22 cellular contexts compared by ENCODE assay signal in genomic region chr18:43663159-43663558, GRCh38.
DNase-seq lines count a peak whose midpoint lies in the region; ATAC-seq, FAIRE-seq and TF ChIP-seq lines count a peak whose summit lies in the region.
"Had no signal": no experiment of that assay in that cellular context is flagged by ENCODE, and none has a peak within 500 bp of the region (broad histone marks: within the 10 kb centered on the region; RNA-seq: fewer than 3 reads in every experiment).

No MANE protein-coding gene starts in this region.

- H3K4me1 Mint-ChIP-seq in WTC11, result peaks cover 9% of the 10 kb centered on the region
- H3K4me1 Mint-ChIP-seq: IgD-negative memory B cell had no signal

- TF ChIP-seq CTCF in WTC11 (IDR thresholded peaks at IDR 0.05) (no peak), pancreas (IDR thresholded peaks at IDR 0.05) (no peak), mucosa of descending colon (IDR thresholded peaks at IDR 0.05) (no peak)

- H3K4me3 Mint-ChIP-seq in WTC11, result no peak overlapping the region
- H3K4me3 Mint-ChIP-seq: CD4-positive, alpha-beta T cell; IgD-negative memory B cell had no signal

- CTCF ChIA-PET in WTC11 (lab: Charles Lee), result no interaction called here

- DNase-seq in WTC11 (ENCODE audit: low spot score) (no peak), frontal cortex (ENCODE audit: low spot score in 2 of 2) (no peak), pancreas (no peak), mucosa of descending colon (no peak), ACHN (no peak)
- DNase-seq: AML-193; CD4-positive, alpha-beta T cell; MM.1S; NCI-H1694; NCI-H2029 treated with DMSO at 0.1 percent for 48 hours; NCI-H2227 treated with DMSO at 0.1 percent for 48 hours; SHP77 had no signal

- peak; percentile 67 for FAIRE-seq in G401.6 (lab: Jason Lieb, UNC)
- FAIRE-seq in frontal cortex (lab: Jason Lieb, UNC), result peak; percentile 59
- FAIRE-seq in pancreas (lab: Jason Lieb, UNC), result peak; percentile 75
- FAIRE-seq: D721Med had no signal

- H3K27me3 Mint-ChIP-seq in WTC11 (ENCODE audit: low read depth), result no peaks in the 10 kb centered on the region
- H3K27me3 Mint-ChIP-seq: CD4-positive, alpha-beta T cell; IgD-negative memory B cell had no signal

- H3K27me3 ChIP-seq in pancreas, result no peaks in the 10 kb centered on the region
- H3K27me3 ChIP-seq: BLaER1 treated with 17β-estradiol and CSF1 and Interleukin-3, amounts not matched to agents 10 nM and 100 nM had no signal

- no peaks in the 10 kb centered on the region for H3K9me3 ChIP-seq in pancreas
- H3K9me3 ChIP-seq in mucosa of descending colon, result no peaks in the 10 kb centered on the region
- H3K9me3 ChIP-seq: BLaER1 treated with 17β-estradiol and CSF1 and Interleukin-3, amounts not matched to agents 10 nM and 100 nM had no signal

- H3K36me3 ChIP-seq in pancreas, result no peaks in the 10 kb centered on the region
- H3K36me3 ChIP-seq in mucosa of descending colon (ENCODE audit: low read depth), result no peaks in the 10 kb centered on the region
- H3K36me3 ChIP-seq: BLaER1 treated with 17β-estradiol and CSF1 and Interleukin-3, amounts not matched to agents 10 nM and 100 nM had no signal

- H3K9me3 Mint-ChIP-seq in WTC11, result no peaks in the 10 kb centered on the region
- H3K9me3 Mint-ChIP-seq: IgD-negative memory B cell had no signal

- H3K4me1 ChIP-seq in pancreas, result no peaks in the 10 kb centered on the region
- no peaks in the 10 kb centered on the region for H3K4me1 ChIP-seq in mucosa of descending colon (ENCODE audit: low read depth)
- H3K4me1 ChIP-seq: BLaER1 treated with 17β-estradiol and CSF1 and Interleukin-3, amounts not matched to agents 10 nM and 100 nM had no signal

- H3K27ac ChIP-seq in pancreas, result no peak overlapping the region
- H3K27ac ChIP-seq: BLaER1 treated with 17β-estradiol and CSF1 and Interleukin-3, amounts not matched to agents 10 nM and 100 nM; KMS-11; RWPE1 had no signal

- H3K27ac Mint-ChIP-seq in WTC11, result no peak overlapping the region
- H3K27ac Mint-ChIP-seq: CD4-positive, alpha-beta T cell; IgD-negative memory B cell had no signal

- no peaks in the 10 kb centered on the region for H3K36me3 Mint-ChIP-seq in WTC11
- H3K36me3 Mint-ChIP-seq: IgD-negative memory B cell had no signal

- in situ Hi-C loops in ACHN (cut with HindIII; ENCODE audit: low pct_ligation_motif_present, low pct_unique_long_range_greater_than_20kb, low sequenced_read_pairs), result no loop called here

- H3K4me3 ChIP-seq in pancreas (no peak overlapping the region), mucosa of descending colon (no peak overlapping the region)
- H3K4me3 ChIP-seq: BLaER1 treated with 17β-estradiol and CSF1 and Interleukin-3, amounts not matched to agents 10 nM and 100 nM had no signal

- ATAC-seq in WTC11 (no peak), pancreas (no peak), GM18519 (IDR thresholded peaks at IDR 0.05; ENCODE audit: low FRiP score, unreplicated experiment) (no peak), mucosa of descending colon (no peak), GM21360 (IDR thresholded peaks at IDR 0.05; ENCODE audit: unreplicated experiment) (no peak)
- ATAC-seq: HCT116, Panc1 had no signal

- intact Hi-C loops in pancreas (cut with DNase I), result no loop called here
- intact Hi-C loops in mucosa of descending colon (cut with DNase I, micrococcal nuclease), result no loop called here

- POLR2A ChIA-PET in WTC11 (lab: Charles Lee), result no interaction called here

- 54 to 57% methylated on average over 1 of the region's 1 CpG for WGBS in pancreas, 2 donors

TF ChIP-seq in WTC11, 78 proteins besides CTCF, POLR2A, EP300 and RAD21:
- TF ChIP-seq HMGA2 (CRISPR knock-in tag; IDR thresholded peaks at IDR 0.05) (peak; percentile 95), NFE2L1 (CRISPR knock-in tag; IDR thresholded peaks at IDR 0.05) (no peak)
